ENCODE assay signal across 26 cellular contexts in the genomic region with DNA sequence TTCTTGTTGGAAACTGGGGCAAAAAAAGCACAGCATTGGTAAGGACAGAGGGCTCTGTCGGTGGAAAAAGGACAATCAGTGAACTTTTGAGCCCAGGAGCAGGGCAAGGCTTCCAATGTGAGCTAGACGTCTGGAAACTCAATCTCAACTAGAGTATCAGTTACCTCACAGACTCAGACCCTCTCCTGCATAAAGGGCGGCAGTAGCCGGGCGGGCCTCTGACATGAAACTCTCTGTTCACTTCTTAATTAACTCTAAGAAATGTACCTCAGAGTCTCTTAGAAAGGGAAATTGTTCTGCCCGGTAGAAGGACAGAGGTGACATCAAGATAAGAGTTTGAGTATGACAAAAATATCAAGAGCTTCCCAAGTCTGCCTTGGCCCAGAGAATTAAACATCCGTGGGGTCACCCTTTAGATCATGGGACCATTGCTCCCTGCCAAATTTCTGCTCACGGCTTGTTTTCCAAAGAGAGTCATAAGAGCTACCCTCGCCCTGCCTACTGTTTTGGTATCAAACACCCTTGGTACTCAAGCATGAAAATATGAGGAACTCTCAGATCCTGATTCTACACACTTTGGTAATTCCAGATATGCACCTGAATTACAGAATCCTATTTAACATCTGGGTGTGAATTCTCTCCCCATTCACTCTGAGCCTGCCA.
"Had no signal": no experiment of that assay in that cellular context is flagged by ENCODE, and none has a peak within 500 bp of the region (broad histone marks: within the 10 kb centered on the region; RNA-seq: fewer than 3 reads in every experiment).

No MANE protein-coding gene starts in this region.

- H2AFZ ChIP-seq: hepatocyte had no signal

- H3K4me1 ChIP-seq: esophagus squamous epithelium, pancreas, spleen, upper lobe of right lung had no signal

- H3K4me3 ChIP-seq: esophagus squamous epithelium, hepatocyte, pancreas, sigmoid colon, skin epidermis, spleen, testis, tibial nerve, upper lobe of right lung, uterus had no signal

- H3K27ac ChIP-seq: esophagus squamous epithelium, hepatocyte, neutrophil, pancreas, sigmoid colon, spleen, testis, upper lobe of right lung, uterus had no signal

- H3K36me3 Mint-ChIP-seq: naive thymus-derived CD4-positive, alpha-beta T cell; stimulated activated memory B cell treated with anti-CD40 and anti-IgM and Interleukin-4, amounts not matched to agents 10 μg/mL and 1 μg/mL and 100 μg/mL, for 72 hours had no signal

- H3K9me3 Mint-ChIP-seq: effector memory CD8-positive, alpha-beta T cell had no signal

- ATAC-seq: effector memory CD8-positive, alpha-beta T cell; left colon; naive thymus-derived CD4-positive, alpha-beta T cell; pancreas; stimulated activated memory B cell treated with anti-CD40 and anti-IgM and Interleukin-4, amounts not matched to agents 10 μg/mL and 1 μg/mL and 100 μg/mL, for 72 hours; stimulated activated naive CD8-positive, alpha-beta T cell treated with anti-CD3 and anti-CD28 coated beads, Interleukin-15, Interleukin-2, amounts not matched to agents 100 U/mL and 50 U/mL, for 24 hours; upper lobe of right lung had no signal

- H3K79me2 ChIP-seq: hepatocyte had no signal

- H3K4me2 ChIP-seq: hepatocyte had no signal

- H3K4me3 Mint-ChIP-seq: effector memory CD8-positive, alpha-beta T cell; naive thymus-derived CD4-positive, alpha-beta T cell; nephron progenitor cell; stimulated activated memory B cell treated with anti-CD40 and anti-IgM and Interleukin-4, amounts not matched to agents 10 μg/mL and 1 μg/mL and 100 μg/mL, for 72 hours had no signal

- H3K27ac Mint-ChIP-seq: effector memory CD8-positive, alpha-beta T cell; naive thymus-derived CD4-positive, alpha-beta T cell; nephron progenitor cell; stimulated activated memory B cell treated with anti-CD40 and anti-IgM and Interleukin-4, amounts not matched to agents 10 μg/mL and 1 μg/mL and 100 μg/mL, for 72 hours had no signal

- H3K36me3 ChIP-seq: esophagus squamous epithelium, neutrophil, pancreas, sigmoid colon, spleen, tibial nerve, upper lobe of right lung, uterus had no signal

- DNase-seq: caudate nucleus; cerebellar nuclear complex; cortex of kidney; effector memory CD8-positive, alpha-beta T cell; erythroblast; esophagus squamous epithelium; head of caudate nucleus; left colon; mesenchymal stem cell; midbrain; naive thymus-derived CD4-positive, alpha-beta T cell; nephron progenitor cell; pancreas; sigmoid colon; spleen; stimulated activated CD4-positive, alpha-beta T cell treated with anti-CD3 and anti-CD28 coated beads, Interleukin-4, amount 100 ng/mL, for 4 hours; stimulated activated naive CD8-positive, alpha-beta T cell treated with anti-CD3 and anti-CD28 coated beads, Interleukin-15, Interleukin-2, amounts not matched to agents 100 U/mL and 50 U/mL, for 24 hours; substantia nigra; testis; upper lobe of right lung; uterus had no signal

- H3K9me3 ChIP-seq: esophagus squamous epithelium, neutrophil, pancreas, sigmoid colon, spleen, testis, upper lobe of right lung, uterus had no signal

- H3K27me3 ChIP-seq: hepatocyte, pancreas, sigmoid colon, testis, tibial nerve, upper lobe of right lung, uterus had no signal

- H3K4me1 Mint-ChIP-seq: naive thymus-derived CD4-positive, alpha-beta T cell; stimulated activated memory B cell treated with anti-CD40 and anti-IgM and Interleukin-4, amounts not matched to agents 10 μg/mL and 1 μg/mL and 100 μg/mL, for 72 hours had no signal
